ENCODE assay signal across 10 cellular contexts in genomic region chr5:140381351-140381750, GRCh38. TPM values are rescaled to one million over a fixed set of nuclear protein-coding genes. Genes with fewer than 3 reads are reported as not detected.
"Had no signal": no experiment of that assay in that cellular context is flagged by ENCODE, and none has a peak within 500 bp of the region (broad histone marks: within the 10 kb centered on the region; RNA-seq: fewer than 3 reads in every experiment).

No MANE protein-coding gene starts in this region.

- H3K4me1 ChIP-seq: HAP-1 had no signal

- H3K9ac ChIP-seq: GM23248 had no signal

- H3K36me3 ChIP-seq: HAP-1 had no signal

- H3K4me3 ChIP-seq: GM23248, HAP-1 had no signal

- H2AFZ ChIP-seq: GM23248 had no signal

- H3K4me3 Mint-ChIP-seq: IgD-negative memory B cell had no signal

- H3K9me3 ChIP-seq: HAP-1 had no signal

- H3K9me3 Mint-ChIP-seq: IgD-negative memory B cell had no signal

- H3K27ac ChIP-seq: GM23248, HL-60 had no signal

- H3K27ac Mint-ChIP-seq: IgD-negative memory B cell had no signal

- DNase-seq: GM23248, GOT3, H7 had no signal

- FAIRE-seq: HepG2 had no signal

- H3K27me3 Mint-ChIP-seq: IgD-negative memory B cell had no signal

- ATAC-seq: HCT116, HepG2 had no signal

RNA-seq across cellular contexts. Expression of gene SLC4A9, which starts 21.4 kb away (rescaled TPM):
- total RNA-seq: GM23248, H4, H7, HepG2, HT1080 had no signal
- polyA plus RNA-seq: GM23248, HepG2, IgD-negative memory B cell had no signal
